In the genomic region with DNA sequence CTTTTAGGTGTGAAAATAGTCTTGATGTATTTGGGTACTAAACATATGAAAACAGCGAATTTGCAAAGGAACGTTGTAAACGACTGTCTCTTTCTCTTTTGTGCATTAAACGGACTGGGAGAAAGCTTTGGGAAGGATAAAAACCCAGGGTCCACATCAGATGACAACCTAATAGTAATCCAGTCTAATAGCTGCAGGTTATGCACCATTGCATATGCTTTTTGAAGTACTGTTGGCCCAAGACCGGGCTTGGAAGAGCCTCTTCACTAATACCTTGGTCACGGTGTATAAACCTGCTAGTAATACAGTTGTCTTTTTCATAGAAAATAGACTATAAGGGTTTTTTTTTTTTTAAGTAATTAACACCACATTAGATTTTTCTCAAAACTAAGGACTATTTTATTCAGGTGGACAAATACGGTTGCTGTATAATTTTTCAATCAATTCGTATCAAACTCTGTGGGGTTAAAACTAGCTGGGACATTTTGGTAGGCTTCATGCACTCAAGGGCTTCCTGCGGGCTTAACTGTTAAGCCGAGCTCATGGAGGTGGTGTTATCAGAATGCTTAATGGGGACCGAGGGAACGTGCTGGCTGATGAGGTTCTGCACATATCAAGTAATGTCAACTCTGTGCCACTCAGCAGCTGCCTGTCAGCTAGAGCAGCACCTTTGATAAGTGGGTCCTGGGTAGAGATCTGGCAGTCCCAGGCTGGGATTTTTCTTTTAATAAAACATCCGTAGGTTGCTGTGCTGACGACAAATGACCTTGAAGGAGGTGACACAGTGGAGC, we compare ENCODE assay signal across 17 cellular contexts. TPM values are rescaled to one million over a fixed set of nuclear protein-coding genes. Genes with fewer than 3 reads are reported as not detected.
DNase-seq lines count a peak whose midpoint lies in the region; ATAC-seq and FAIRE-seq lines count a peak whose summit lies in the region.
"Had no signal": no experiment of that assay in that cellular context is flagged by ENCODE, and none has a peak within 500 bp of the region (broad histone marks: within the 10 kb centered on the region; RNA-seq: fewer than 3 reads in every experiment).

No MANE protein-coding gene starts in this region.

- peaks cover 3% of the 10 kb centered on the region for H3K36me3 Mint-ChIP-seq in activated CD8-positive, alpha-beta memory T cell treated with anti-CD3 and anti-CD28 coated beads, Interleukin-2, amount 10 ng/mL, durations not matched to agents 7 days and 5 days
- H3K36me3 Mint-ChIP-seq: activated naive CD8-positive, alpha-beta T cell treated with anti-CD3 and anti-CD28 coated beads for 36 hours had no signal

- no peaks in the 10 kb centered on the region for H3K9me3 Mint-ChIP-seq in activated CD8-positive, alpha-beta memory T cell treated with anti-CD3 and anti-CD28 coated beads, Interleukin-2, amount 10 ng/mL, durations not matched to agents 7 days and 5 days (ENCODE audit: low read depth)
- H3K9me3 Mint-ChIP-seq: activated naive CD8-positive, alpha-beta T cell treated with anti-CD3 and anti-CD28 coated beads for 36 hours had no signal

- DNase-seq in activated CD8-positive, alpha-beta memory T cell treated with anti-CD3 and anti-CD28 coated beads, Interleukin-2, amount 10 ng/mL, durations not matched to agents 7 days and 5 days = no peak
- DNase-seq in activated CD8-positive, alpha-beta memory T cell treated with anti-CD3 and anti-CD28 coated beads, Interleukin-2, amount 50 U/mL, for 48 hours = no peak
- DNase-seq in cerebellum (ENCODE audit: low spot score) (peak; percentile 21), left kidney (ENCODE audit: low read depth, low spot score) (peak; percentile 12), aorta (no peak), urothelium cell line (ENCODE audit: low spot score) (no peak)
- DNase-seq in stimulated activated CD4-positive, alpha-beta T cell treated with anti-CD3 and anti-CD28 coated beads, Interleukin-2, amount 100 ng/mL, for 24 hours = no peak
- DNase-seq: activated CD8-positive, alpha-beta memory T cell treated with anti-CD3 and anti-CD28 coated beads for 24 hours; activated naive CD8-positive, alpha-beta T cell treated with anti-CD3 and anti-CD28 coated beads for 36 hours; DND-41; NCI-H187 treated with DMSO at 0.1 percent for 48 hours had no signal

- peaks cover 16% of the 10 kb centered on the region for H3K4me1 Mint-ChIP-seq in activated CD8-positive, alpha-beta memory T cell treated with anti-CD3 and anti-CD28 coated beads, Interleukin-2, amount 10 ng/mL, durations not matched to agents 7 days and 5 days

- peaks cover 0 to 6% of the 10 kb centered on the region in 2 donors for H3K4me1 ChIP-seq in aorta (ENCODE audit: control insufficient read depth in 1 of 2, insufficient read depth in 2 of 2, low read length in 2 of 2)

- FAIRE-seq in urothelium cell line (lab: Jason Lieb, UNC) = no peak

- no peak for ATAC-seq in activated CD8-positive, alpha-beta memory T cell treated with anti-CD3 and anti-CD28 coated beads, Interleukin-2, amount 10 ng/mL, durations not matched to agents 7 days and 5 days
- no peak for ATAC-seq in aorta (ENCODE audit: low FRiP score)
- no peak for ATAC-seq in GM18511 (IDR thresholded peaks at IDR 0.05; ENCODE audit: unreplicated experiment)
- ATAC-seq: Panc1 had no signal

- H3K27me3 Mint-ChIP-seq in activated CD8-positive, alpha-beta memory T cell treated with anti-CD3 and anti-CD28 coated beads, Interleukin-2, amount 10 ng/mL, durations not matched to agents 7 days and 5 days = peaks cover 46% of the 10 kb centered on the region

- no peaks in the 10 kb centered on the region for H3K36me3 ChIP-seq in aorta (ENCODE audit: control insufficient read depth in 1 of 2, insufficient read depth in 2 of 2, low read length in 1 of 2)
- H3K36me3 ChIP-seq: neutrophil had no signal

- peak overlapping the region; percentile 26 for H3K27ac Mint-ChIP-seq in activated CD8-positive, alpha-beta memory T cell treated with anti-CD3 and anti-CD28 coated beads, Interleukin-2, amount 10 ng/mL, durations not matched to agents 7 days and 5 days
- H3K27ac Mint-ChIP-seq: activated naive CD8-positive, alpha-beta T cell treated with anti-CD3 and anti-CD28 coated beads for 36 hours had no signal

- no peaks in the 10 kb centered on the region for H3K9me3 ChIP-seq in aorta (ENCODE audit: control insufficient read depth, low read length)
- H3K9me3 ChIP-seq: neutrophil had no signal

- 30 to 41% methylated on average over 14 of the region's 14 CpGs for WGBS in aorta, 2 donors

- peak overlapping the region; percentile 5 for H3K4me3 Mint-ChIP-seq in activated CD8-positive, alpha-beta memory T cell treated with anti-CD3 and anti-CD28 coated beads, Interleukin-2, amount 10 ng/mL, durations not matched to agents 7 days and 5 days
- H3K4me3 Mint-ChIP-seq: activated naive CD8-positive, alpha-beta T cell treated with anti-CD3 and anti-CD28 coated beads for 36 hours had no signal

- H3K4me3 ChIP-seq in aorta (ENCODE audit: low read length in 2 of 2) = peak overlapping the region; percentile 51 to 68

- H3K27ac ChIP-seq in aorta (ENCODE audit: low read depth in 1 of 2, low read length in 2 of 2) = no peak overlapping the region
- H3K27ac ChIP-seq: neutrophil had no signal

- CTCF ChIA-PET in activated CD8-positive, alpha-beta memory T cell treated with anti-CD3 and anti-CD28 coated beads, Interleukin-2, amount 10 ng/mL, durations not matched to agents 7 days and 5 days (lab: Charles Lee) = no interaction called here

- no peaks in the 10 kb centered on the region for H3K27me3 ChIP-seq in aorta (ENCODE audit: control insufficient read depth in 1 of 2, insufficient read depth in 2 of 2, low read length in 1 of 2)

- intact Hi-C loops in aorta (cut with DNase I) = loop anchor here in 1 of 2 donors (5.0 kb wide), 1 partner anchor 343 kb away; no protein-coding TSS in a partner anchor

RNA-seq across cellular contexts. Expression of gene RYR2, which starts 2.1 kb away (rescaled TPM):
- under 1 TPM; 0.03 to 0.40 TPM for total RNA-seq in activated CD8-positive, alpha-beta memory T cell treated with anti-CD3 and anti-CD28 coated beads, Interleukin-2, amount 10 ng/mL, durations not matched to agents 7 days and 5 days
- total RNA-seq in cerebellum (19.4 TPM), aorta (100 to 1,000 TPM in 1 of 2 donors, 10 to 100 TPM in 1; 31.3 to 128 TPM)
- 1 to 10 TPM; 2.6 to 4.0 TPM for polyA plus RNA-seq in aorta
- total RNA-seq: activated naive CD8-positive, alpha-beta T cell treated with anti-CD3 and anti-CD28 coated beads for 36 hours had no signal
- polyA plus RNA-seq: AG04450 had no signal

RNA-seq across cellular contexts. Expression of gene MT1HL1, which starts 39.8 kb away (rescaled TPM):
- not detected for total RNA-seq in activated CD8-positive, alpha-beta memory T cell treated with anti-CD3 and anti-CD28 coated beads, Interleukin-2, amount 10 ng/mL, durations not matched to agents 7 days and 5 days
- total RNA-seq in cerebellum (not detected), aorta (not detected)
- not detected for polyA plus RNA-seq in aorta
- total RNA-seq: activated naive CD8-positive, alpha-beta T cell treated with anti-CD3 and anti-CD28 coated beads for 36 hours; dermis blood vessel endothelial cell; urinary bladder had no signal
- polyA plus RNA-seq: AG04450, urinary bladder had no signal

Comparison
In these comparisons a context has a peak if more than half of its experiments do, and no peak if none do; other contexts are left out.
1. DNase-seq: peak in cerebellum (single experiment) and left kidney (single experiment); none in activated CD8-positive, alpha-beta memory T cell treated with anti-CD3 and anti-CD28 coated beads, Interleukin-2, amount 10 ng/mL, durations not matched to agents 7 days and 5 days (single experiment), activated CD8-positive, alpha-beta memory T cell treated with anti-CD3 and anti-CD28 coated beads, Interleukin-2, amount 50 U/mL, for 48 hours (single experiment), aorta (0 of 2), urothelium cell line (single experiment) and stimulated activated CD4-positive, alpha-beta T cell treated with anti-CD3 and anti-CD28 coated beads, Interleukin-2, amount 100 ng/mL, for 24 hours (0 of 2).
2. RNA of gene RYR2, which starts 2.1 kb away (total RNA-seq): 31.3 to 128 TPM in aorta and 19.4 TPM in cerebellum (single experiment); 0.03 to 0.40 TPM in activated CD8-positive, alpha-beta memory T cell treated with anti-CD3 and anti-CD28 coated beads, Interleukin-2, amount 10 ng/mL, durations not matched to agents 7 days and 5 days; every median in the first group is over 10 times any median in the second.